In the genomic region with DNA sequence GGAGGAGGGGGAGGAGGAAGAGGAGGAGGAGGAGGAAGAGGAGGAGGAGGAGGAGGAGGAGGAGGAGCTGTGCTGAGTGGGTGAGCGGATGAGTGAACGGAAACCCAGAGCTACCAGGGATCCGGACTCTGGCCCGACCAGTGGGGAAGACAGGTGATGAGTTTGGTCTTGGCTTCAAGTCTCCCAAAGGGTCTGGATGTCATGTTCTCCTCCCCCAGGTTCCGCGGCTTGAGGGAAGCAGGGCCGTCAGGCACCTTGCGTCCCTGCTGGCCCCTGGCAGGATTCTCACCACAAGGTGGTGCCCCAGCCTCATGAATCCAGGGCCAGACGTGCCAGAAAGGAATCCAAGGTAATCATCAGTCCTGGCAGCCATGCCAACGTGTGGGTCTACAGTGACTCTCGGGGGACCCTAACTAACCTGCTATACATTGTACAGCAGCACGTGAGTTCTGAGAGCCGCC, we compare ENCODE assay signal across 7 cellular contexts. TPM values are rescaled to one million over a fixed set of nuclear protein-coding genes. Genes with fewer than 3 reads are reported as not detected.
DNase-seq lines count a peak whose midpoint lies in the region; ATAC-seq and TF ChIP-seq lines count a peak whose summit lies in the region.

No MANE protein-coding gene starts in this region.

- no peak overlapping the region for H3K27ac ChIP-seq in heart right ventricle

- H3K27ac Mint-ChIP-seq in progenitor cell of endocrine pancreas, result peak overlapping the region; percentile 59

- intact Hi-C loops in heart right ventricle (cut with DNase I), result loop anchor here in 8 of 10 donors (1.0 to 10.0 kb wide), 9 partner anchors 131 to 344 kb away; a partner anchor contains a TSS

- H3K36me3 ChIP-seq in adipocyte (ENCODE audit: control insufficient read depth, insufficient read depth, low read length, severe bottlenecking), result no peaks in the 10 kb centered on the region
- H3K36me3 ChIP-seq in heart right ventricle, result peaks cover 0 to 24% (median 0%) of the 10 kb centered on the region in 9 donors

- H3K4me1 Mint-ChIP-seq in progenitor cell of endocrine pancreas (ENCODE audit: low read depth), result no peaks in the 10 kb centered on the region

- no peaks in the 10 kb centered on the region for H3K9me3 ChIP-seq in adipocyte (ENCODE audit: control insufficient read depth, low read length)
- H3K9me3 ChIP-seq in heart right ventricle, result no peaks in the 10 kb centered on the region

- peak; percentile 49 to 90 (median 84) for ATAC-seq in heart right ventricle
- no peak for ATAC-seq in GM18502 (IDR thresholded peaks at IDR 0.05; ENCODE audit: poor library complexity, unreplicated experiment)

- peaks cover 16% of the 10 kb centered on the region for H3K27me3 Mint-ChIP-seq in progenitor cell of endocrine pancreas

- TF ChIP-seq CTCF in GM12874 (IDR thresholded peaks at IDR 0.05; ENCODE audit: insufficient read depth, low read depth, low read length) (peak; percentile 48), heart right ventricle (IDR thresholded peaks at IDR 0.05) (peak in 8 of 9 donors; percentile 25 to 71 (median 64)), progenitor cell of endocrine pancreas (IDR thresholded peaks at IDR 0.05; ENCODE audit: unreplicated experiment) (peak; percentile 76)

- H3K36me3 Mint-ChIP-seq in progenitor cell of endocrine pancreas (ENCODE audit: insufficient read depth), result no peaks in the 10 kb centered on the region

- H3K4me1 ChIP-seq in adipocyte (ENCODE audit: control insufficient read depth, insufficient read depth, low read length), result no peaks in the 10 kb centered on the region
- no peaks in the 10 kb centered on the region for H3K4me1 ChIP-seq in heart right ventricle

- H3K9ac ChIP-seq in adipocyte (ENCODE audit: low read length), result no peak overlapping the region

- DNase-seq in LHCN-M2 (ENCODE audit: low read depth) (peak; percentile 35), SHP77 (lab: John Stamatoyannopoulos, UW) (peak; percentile 67 to 69), adipocyte (ENCODE audit: low read depth) (peak; percentile 77), heart right ventricle (peak; percentile 24 to 40), progenitor cell of endocrine pancreas (ENCODE audit: low spot score, unreplicated experiment) (peak; percentile 60)

- H3K9me3 Mint-ChIP-seq in progenitor cell of endocrine pancreas (ENCODE audit: low read depth), result no peaks in the 10 kb centered on the region

- 15 to 19% methylated on average over 13 of the region's 13 CpGs for WGBS in heart right ventricle, 2 donors

- no peaks in the 10 kb centered on the region for H3K27me3 ChIP-seq in adipocyte (replicated peaks; ENCODE audit: control insufficient read depth, insufficient read depth, low read length)
- H3K27me3 ChIP-seq in heart right ventricle, result no peaks in the 10 kb centered on the region

- H3K4me3 Mint-ChIP-seq in progenitor cell of endocrine pancreas (ENCODE audit: low read depth), result no peak overlapping the region

- no peak overlapping the region for H3K4me3 ChIP-seq in adipocyte (ENCODE audit: low read length)
- H3K4me3 ChIP-seq in heart right ventricle, result no peak overlapping the region

RNA-seq across cellular contexts. Expression of a gene that starts 13.5 kb away (rescaled TPM):
- total RNA-seq in LHCN-M2 (2014; rRNA removed) (0.29 and 0.32 TPM in 2 replicates), heart right ventricle (10 to 100 TPM in 7 of 10 donors, 1 to 10 TPM in 3; 3.7 to 35.9 (median 17.7) TPM), progenitor cell of endocrine pancreas (24.7 and 26.7 TPM in 2 replicates)
- 2.2 TPM for polyA plus RNA-seq in LHCN-M2 (2012)
- 10 to 100 TPM in 1 of 2 donors, 1 to 10 TPM in 1; 2.2 to 10.3 TPM for polyA plus RNA-seq in heart right ventricle

RNA-seq across cellular contexts. Expression of a gene that starts 39.4 kb away (rescaled TPM):
- total RNA-seq in LHCN-M2 (2014; rRNA removed) (10.1 and 17.1 TPM in 2 replicates), heart right ventricle (10 to 100 TPM; 23.5 to 36.4 (median 32.9) TPM), progenitor cell of endocrine pancreas (55.4 and 56.5 TPM in 2 replicates)
- 16.7 TPM for polyA plus RNA-seq in LHCN-M2 (2012)
- polyA plus RNA-seq in heart right ventricle, result 10 to 100 TPM; 53.3 to 64.5 TPM
